In genomic region chr17:77470800-77471733, GRCh38 we compare ENCODE assay signal across 8 cellular contexts.
DNase-seq lines count a peak whose midpoint lies in the region; ATAC-seq and TF ChIP-seq lines count a peak whose summit lies in the region.

No MANE protein-coding gene starts in this region.

- no peaks in the 10 kb centered on the region for H3K27me3 ChIP-seq in AG04450 (ENCODE audit: control insufficient read depth, insufficient read depth, low read length)
- no peaks in the 10 kb centered on the region for H3K27me3 ChIP-seq in mucosa of rectum (ENCODE audit: control insufficient read depth in 2 of 2, insufficient read depth in 2 of 2, low read length in 2 of 2)

- H3K9me3 ChIP-seq in AG04450 (ENCODE audit: control insufficient read depth, insufficient read depth, low read length): no peaks in the 10 kb centered on the region
- no peaks in the 10 kb centered on the region for H3K9me3 ChIP-seq in mucosa of rectum (ENCODE audit: control insufficient read depth in 2 of 2, low read length in 2 of 2)

- H3K4me1 ChIP-seq in mucosa of rectum (ENCODE audit: control insufficient read depth in 2 of 2, insufficient read depth in 2 of 2, low read length in 2 of 2): peaks cover 28 to 56% of the 10 kb centered on the region in 2 donors

- ATAC-seq in GM19452 (IDR thresholded peaks at IDR 0.05; ENCODE audit: unreplicated experiment): no peak
- ATAC-seq in GM18858 (IDR thresholded peaks at IDR 0.05; ENCODE audit: unreplicated experiment): no peak

- POLR2A ChIA-PET in AG04450 (lab: Yijun Ruan, JAX): interaction anchor here (1.7 kb wide), 1 partner anchor 19 kb away, joined by 4 read pairs; no protein-coding TSS in a partner anchor

- H3K4me3 ChIP-seq in AG04450 (ENCODE audit: low read depth, low read length): no peak overlapping the region
- H3K4me3 ChIP-seq in mucosa of rectum (ENCODE audit: low read length in 2 of 2): no peak overlapping the region

- DNase-seq in AG04450 (ENCODE audit: low read depth, low spot score): no peak
- DNase-seq in M059J (ENCODE audit: low read depth): peak; percentile 69
- DNase-seq in DMS53 treated with DMSO at 0.1 percent for 48 hours (lab: John Stamatoyannopoulos, UW; ENCODE audit: unreplicated experiment): no peak
- no peak for DNase-seq in midbrain (lab: John Stamatoyannopoulos, UW)

- no peak overlapping the region for H3K9ac ChIP-seq in mucosa of rectum (ENCODE audit: low read depth in 1 of 2, low read length in 2 of 2)

- H3K36me3 ChIP-seq in mucosa of rectum (ENCODE audit: control insufficient read depth in 2 of 2, insufficient read depth in 2 of 2, low read length in 2 of 2): peaks cover 8 to 10% of the 10 kb centered on the region in 2 donors

- peak; percentile 2; the same call in 1 of the 2 replicates for TF ChIP-seq CTCF in AG04450 (IDR thresholded peaks at IDR 0.05; ENCODE audit: low read depth, low read length)

- CTCF ChIA-PET in AG04450 (lab: Charles Lee): no interaction called here

- H3K27ac ChIP-seq in AG04450 (ENCODE audit: low read depth, low read length) (peak overlapping the region; percentile 75), cingulate gyrus (ENCODE audit: low read depth, low read length) (peak overlapping the region; percentile 72), mucosa of rectum (ENCODE audit: low read depth in 2 of 2, low read length in 2 of 2) (peak overlapping the region; percentile 14 to 66)
